Comparison of ENCODE assay signal across 1 cellular context in genomic region chr20:8790442-8791074, GRCh38.
A peak's percentile ranks its signal among the peaks of the same experiment; 100 is the strongest.
TF ChIP-seq lines count a peak whose summit lies in the region.

No MANE protein-coding gene starts in this region.

TF ChIP-seq in HepG2, 621 proteins besides CTCF, POLR2A, EP300 and RAD21 (continued from another document and continues in another):
- TF ChIP-seq GATAD1 (CRISPR knock-in tag; IDR thresholded peaks at IDR 0.05) (no peak), SIX4 (CRISPR knock-in tag; IDR thresholded peaks at IDR 0.05) (no peak), ATF7-NPFF (CRISPR knock-in tag; IDR thresholded peaks at IDR 0.05; ENCODE audit: low read depth) (no peak), IRF2 (CRISPR knock-in tag; IDR thresholded peaks at IDR 0.05) (no peak), PCBP2 (optimal IDR thresholded peaks at IDR 0.05; ENCODE audit: low read depth, low read length, poor library complexity, severe bottlenecking) (no peak), EEA1 (CRISPR knock-in tag; IDR thresholded peaks at IDR 0.05; ENCODE audit: borderline replicate concordance) (no peak), ZNF800 (CRISPR knock-in tag; IDR thresholded peaks at IDR 0.05) (0 out of 2 replicates have a peak, but pooled peaks have one; percentile 20), CBX5 (CRISPR knock-in tag; IDR thresholded peaks at IDR 0.05; ENCODE audit: borderline replicate concordance) (no peak), SRY (CRISPR knock-in tag; IDR thresholded peaks at IDR 0.05) (no peak), NFAT5 (CRISPR knock-in tag; IDR thresholded peaks at IDR 0.05) (no peak), MAF1 (CRISPR knock-in tag; IDR thresholded peaks at IDR 0.05; ENCODE audit: borderline replicate concordance) (no peak), ZNF34 (CRISPR knock-in tag; IDR thresholded peaks at IDR 0.05; ENCODE audit: borderline replicate concordance) (no peak), TBL1XR1 (IDR thresholded peaks at IDR 0.05; ENCODE audit: borderline replicate concordance, low read length, partially characterized antibody) (no peak), ZNF468 (CRISPR knock-in tag; IDR thresholded peaks at IDR 0.05) (no peak), ZNF569 (CRISPR knock-in tag; IDR thresholded peaks at IDR 0.05; ENCODE audit: borderline replicate concordance) (no peak), SMARCE1 (IDR thresholded peaks at IDR 0.05; ENCODE audit: borderline replicate concordance) (no peak), TFDP2 (CRISPR knock-in tag; IDR thresholded peaks at IDR 0.05) (no peak), HHEX (CRISPR knock-in tag; IDR thresholded peaks at IDR 0.05) (no peak), STAG1 (CRISPR knock-in tag; IDR thresholded peaks at IDR 0.05) (peak; percentile 95), ZBTB39 (CRISPR knock-in tag; IDR thresholded peaks at IDR 0.05) (no peak), SMAD3 (CRISPR knock-in tag; IDR thresholded peaks at IDR 0.05) (0 out of 2 replicates have a peak, but pooled peaks have one; percentile 67), ZNF33B (CRISPR knock-in tag; IDR thresholded peaks at IDR 0.05) (no peak), ZNF24 (IDR thresholded peaks at IDR 0.05) (no peak), SP4 (CRISPR knock-in tag; IDR thresholded peaks at IDR 0.05) (no peak), MLX (CRISPR knock-in tag; IDR thresholded peaks at IDR 0.05) (no peak), KDM4B (CRISPR knock-in tag; IDR thresholded peaks at IDR 0.05) (no peak), SRSF4 (IDR thresholded peaks at IDR 0.05; ENCODE audit: low read depth, low read length, poor library complexity, severe bottlenecking) (no peak), RFXAP (CRISPR knock-in tag; IDR thresholded peaks at IDR 0.05; ENCODE audit: borderline replicate concordance) (no peak), HOXA5 (CRISPR knock-in tag; IDR thresholded peaks at IDR 0.05) (peak; percentile 69; the same call in 1 of the 2 replicates), HINFP (CRISPR knock-in tag; IDR thresholded peaks at IDR 0.05; ENCODE audit: low read depth) (no peak), SMC3 (IDR thresholded peaks at IDR 0.05; ENCODE audit: low read length) (peak; percentile 98), ERF (CRISPR knock-in tag; IDR thresholded peaks at IDR 0.05) (0 out of 2 replicates have a peak, but pooled peaks have one; percentile 35), TRAFD1 (CRISPR knock-in tag; IDR thresholded peaks at IDR 0.05; ENCODE audit: borderline replicate concordance) (no peak), ZNF883 (CRISPR knock-in tag; IDR thresholded peaks at IDR 0.05; ENCODE audit: not compliant biosample characterization) (no peak), ZNF331 (CRISPR knock-in tag; IDR thresholded peaks at IDR 0.05) (0 out of 2 replicates have a peak, but pooled peaks have one; percentile 43), ZNF263 (CRISPR knock-in tag; IDR thresholded peaks at IDR 0.05) (no peak), MEIS2 (CRISPR knock-in tag; IDR thresholded peaks at IDR 0.05) (no peak), PRDM4 (CRISPR knock-in tag; IDR thresholded peaks at IDR 0.05; ENCODE audit: borderline replicate concordance) (no peak), REST (IDR thresholded peaks at IDR 0.05; ENCODE audit: borderline replicate concordance in 1 of 2, low read depth in 1 of 2, low read length in 2 of 2) (no peak), ZNF205 (CRISPR knock-in tag; IDR thresholded peaks at IDR 0.05) (no peak)
